ENCODE assay signal across 15 cellular contexts in the genomic region with DNA sequence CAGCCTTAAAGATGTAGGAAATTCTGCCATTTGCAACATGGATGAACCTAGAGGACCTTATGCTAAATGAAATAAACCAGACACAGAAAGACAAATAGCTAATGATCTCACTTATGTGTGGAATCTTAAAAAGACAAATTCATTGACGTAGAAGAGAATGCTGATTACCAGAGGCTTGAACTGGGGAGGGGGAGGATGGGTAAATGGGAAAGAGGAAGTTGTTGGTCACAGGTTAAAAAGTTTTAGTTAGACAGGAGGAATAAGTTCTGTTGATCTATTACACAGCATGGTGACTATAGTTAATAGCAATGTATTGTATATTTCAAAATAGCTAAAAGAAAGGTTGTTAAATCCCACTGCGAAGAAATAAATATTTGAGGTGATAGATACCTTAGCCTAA.
A peak's percentile ranks its signal among the peaks of the same experiment; 100 is the strongest.
DNase-seq lines count a peak whose midpoint lies in the region; ATAC-seq, FAIRE-seq and TF ChIP-seq lines count a peak whose summit lies in the region.
"Had no signal": no experiment of that assay in that cellular context is flagged by ENCODE, and none has a peak within 500 bp of the region (broad histone marks: within the 10 kb centered on the region; RNA-seq: fewer than 3 reads in every experiment).

No MANE protein-coding gene starts in this region.

- no peak overlapping the region for H3K27ac Mint-ChIP-seq in activated CD8-positive, alpha-beta memory T cell treated with anti-CD3 and anti-CD28 coated beads, Interleukin-2, amount 10 ng/mL, durations not matched to agents 7 days and 5 days
- H3K27ac Mint-ChIP-seq: CD8-positive, alpha-beta memory T cell had no signal

- no peak for TF ChIP-seq EP300 in K562 (IDR thresholded peaks at IDR 0.05; ENCODE audit: low read length)
- no peak for TF ChIP-seq EP300 in suprapubic skin (IDR thresholded peaks at IDR 0.05)

- no peak overlapping the region for H3K9ac ChIP-seq in K562 (ENCODE audit: insufficient read depth in 1 of 2, low read depth in 2 of 2, low read length in 2 of 2)
- H3K9ac ChIP-seq: BLaER1, GM23248 had no signal

- H3K79me2 ChIP-seq in K562 (ENCODE audit: control insufficient read depth, insufficient read depth, low read length) = no peaks in the 10 kb centered on the region

- H3K4me3 ChIP-seq in NB4 (ENCODE audit: low read depth, low read length) (no peak overlapping the region), K562 (no peak overlapping the region), suprapubic skin (no peak overlapping the region)
- H3K4me3 ChIP-seq: BLaER1, GM23248 had no signal

- H3K36me3 Mint-ChIP-seq in activated CD8-positive, alpha-beta memory T cell treated with anti-CD3 and anti-CD28 coated beads, Interleukin-2, amount 10 ng/mL, durations not matched to agents 7 days and 5 days = peaks cover 32% of the 10 kb centered on the region

- H3K9me3 ChIP-seq in K562 (replicated peaks; ENCODE audit: control insufficient read depth, insufficient read depth, low read depth, low read length) = no peaks in the 10 kb centered on the region
- no peaks in the 10 kb centered on the region for H3K9me3 ChIP-seq in suprapubic skin
- H3K9me3 ChIP-seq: BLaER1, Caco-2 had no signal

- H2AFZ ChIP-seq in K562 (ENCODE audit: low read depth, low read length) = no peak overlapping the region
- H2AFZ ChIP-seq: GM23248 had no signal

- no peaks in the 10 kb centered on the region for H4K20me1 ChIP-seq in K562 (replicated peaks; ENCODE audit: control insufficient read depth, insufficient read depth, low read length)
- H4K20me1 ChIP-seq: BLaER1 had no signal

- H3K4me1 ChIP-seq in K562 (replicated peaks in 1 of 2; ENCODE audit: control insufficient read depth in 2 of 2, insufficient read depth in 2 of 2, low read length in 2 of 2) = no peaks in the 10 kb centered on the region; a peak in 1 of 5 replicates
- no peaks in the 10 kb centered on the region for H3K4me1 ChIP-seq in suprapubic skin
- H3K4me1 ChIP-seq: Caco-2 had no signal

- BruUV-seq in K562 (replicated peaks; lab: Mats Ljungman, UMichigan) = no TSS peak

- H3K9me3 Mint-ChIP-seq in activated CD8-positive, alpha-beta memory T cell treated with anti-CD3 and anti-CD28 coated beads, Interleukin-2, amount 10 ng/mL, durations not matched to agents 7 days and 5 days (ENCODE audit: low read depth) = no peaks in the 10 kb centered on the region
- H3K9me3 Mint-ChIP-seq: CD8-positive, alpha-beta memory T cell had no signal

- DNase-seq in NOMO-1 treated with DMSO at 0.1 percent for 48 hours (lab: John Stamatoyannopoulos, UW; ENCODE audit: unreplicated experiment) = peak; percentile 2
- DNase-seq in NOMO-1 treated with dmso at 0.1 percent for 144 hours (lab: John Stamatoyannopoulos, UW; ENCODE audit: unreplicated experiment) = no peak
- peak; percentile 28 for DNase-seq in NB4 (ENCODE audit: low read depth)
- DNase-seq in K562 (ENCODE audit: extremely low read depth in 1 of 4, low spot score in 3 of 4) = no peak
- DNase-seq in activated CD8-positive, alpha-beta memory T cell treated with anti-CD3 and anti-CD28 coated beads, Interleukin-2, amount 10 ng/mL, durations not matched to agents 7 days and 5 days = no peak
- no peak for DNase-seq in suprapubic skin (ENCODE audit: low spot score in 2 of 2)
- DNase-seq: 8988T; Caco-2; CD8-positive, alpha-beta memory T cell; DND-41; GDM1; GM23248; H7 had no signal

- H3K4me3 Mint-ChIP-seq in activated CD8-positive, alpha-beta memory T cell treated with anti-CD3 and anti-CD28 coated beads, Interleukin-2, amount 10 ng/mL, durations not matched to agents 7 days and 5 days = no peak overlapping the region
- H3K4me3 Mint-ChIP-seq: CD8-positive, alpha-beta memory T cell had no signal

- TF ChIP-seq CTCF in NB4 (IDR thresholded peaks at IDR 0.05; ENCODE audit: low read depth, low read length) (no peak), K562 (IDR thresholded peaks at IDR 0.05 in 2 of 3, conservative IDR thresholded peaks at IDR 0.05 in 1 of 3; ENCODE audit: insufficient read depth in 2 of 3, low read depth in 1 of 3, low read length in 3 of 3) (no peak), suprapubic skin (IDR thresholded peaks at IDR 0.05) (no peak)

- peaks cover 30% of the 10 kb centered on the region; the same call in 2 of the 3 replicates for H3K36me3 ChIP-seq in K562 (ENCODE audit: control insufficient read depth, insufficient read depth, low read length)
- H3K36me3 ChIP-seq in suprapubic skin = peaks cover 10% of the 10 kb centered on the region

- in situ Hi-C loops in K562 (cut with MboI) = no loop called here

- TF ChIP-seq POLR2A in NB4 (IDR thresholded peaks at IDR 0.05; ENCODE audit: extremely low read depth, insufficient read length) (no peak), K562 (conservative IDR thresholded peaks at IDR 0.05) (no peak; the same call in 1 of the 2 replicates), suprapubic skin (IDR thresholded peaks at IDR 0.05) (no peak)

- no peak; the same call in 1 of the 3 replicates for ATAC-seq in K562
- no peak for ATAC-seq in activated CD8-positive, alpha-beta memory T cell treated with anti-CD3 and anti-CD28 coated beads, Interleukin-2, amount 10 ng/mL, durations not matched to agents 7 days and 5 days
- no peak for ATAC-seq in GM19023 (IDR thresholded peaks at IDR 0.05; ENCODE audit: unreplicated experiment)

- H3K27me3 ChIP-seq in K562 (ENCODE audit: control insufficient read depth in 2 of 2, insufficient read depth in 2 of 2, low read length in 2 of 2) = no peaks in the 10 kb centered on the region
- no peaks in the 10 kb centered on the region for H3K27me3 ChIP-seq in suprapubic skin
- H3K27me3 ChIP-seq: BLaER1 had no signal

- 77% methylated on average over 2 of the region's 2 CpGs for WGBS in K562 (ENCODE audit: insufficient coverage, low coverage, missing lambda C conversion rate)
- WGBS in suprapubic skin = 95% methylated on average over 2 of the region's 2 CpGs

- H3K4me1 Mint-ChIP-seq in activated CD8-positive, alpha-beta memory T cell treated with anti-CD3 and anti-CD28 coated beads, Interleukin-2, amount 10 ng/mL, durations not matched to agents 7 days and 5 days = peaks cover 6% of the 10 kb centered on the region

- no peak for FAIRE-seq in K562 (lab: Jason Lieb, UNC)

- POLR2A ChIA-PET in K562 (lab: Yijun Ruan, JAX) = no interaction called here

- intact Hi-C loops in K562 (cut with micrococcal nuclease) = no loop called here

- TF ChIP-seq RAD21 in K562 (CRISPR knock-in tag; conservative IDR thresholded peaks at IDR 0.05 in 1 of 2, IDR thresholded peaks at IDR 0.05 in 1 of 2) = no peak

- no peaks in the 10 kb centered on the region for H3K27me3 Mint-ChIP-seq in activated CD8-positive, alpha-beta memory T cell treated with anti-CD3 and anti-CD28 coated beads, Interleukin-2, amount 10 ng/mL, durations not matched to agents 7 days and 5 days
- H3K27me3 Mint-ChIP-seq: CD8-positive, alpha-beta memory T cell had no signal

- H3K9me1 ChIP-seq in K562 (ENCODE audit: control insufficient read depth, insufficient read depth, low read length) = no peaks in the 10 kb centered on the region

- H3K27ac ChIP-seq in K562 (ENCODE audit: extremely low read depth, low read depth, low read length) = no peak overlapping the region
- no peak overlapping the region for H3K27ac ChIP-seq in suprapubic skin
- H3K27ac ChIP-seq: BLaER1, GM23248 had no signal

- CTCF ChIA-PET in K562 (lab: Yijun Ruan, JAX; ENCODE audit: low intra/inter-chr PET ratio) = no interaction called here
- CTCF ChIA-PET in activated CD8-positive, alpha-beta memory T cell treated with anti-CD3 and anti-CD28 coated beads, Interleukin-2, amount 10 ng/mL, durations not matched to agents 7 days and 5 days (lab: Charles Lee) = interaction anchor here (0.6 kb wide), 1 partner anchor 135 kb away, joined by 4 read pairs; no protein-coding TSS in a partner anchor

- no peak overlapping the region for H3K4me2 ChIP-seq in K562 (ENCODE audit: insufficient read depth, low read length)
- H3K4me2 ChIP-seq: BLaER1 had no signal

TF ChIP-seq in K562, 482 proteins besides CTCF, POLR2A, EP300 and RAD21 (continues in another document):
- TF ChIP-seq KLF10 (CRISPR knock-in tag; IDR thresholded peaks at IDR 0.05) (no peak), POLR3G (IDR thresholded peaks at IDR 0.05; ENCODE audit: extremely low read depth, insufficient read length, insufficient replicate concordance) (no peak), SMARCA5 (IDR thresholded peaks at IDR 0.05) (no peak), ATF3 (IDR thresholded peaks at IDR 0.05) (no peak), ATF3 (CRISPR knock-in tag; conservative IDR thresholded peaks at IDR 0.05) (no peak), ZNF165 (CRISPR knock-in tag; IDR thresholded peaks at IDR 0.05; ENCODE audit: borderline replicate concordance) (no peak), SUPT5H (IDR thresholded peaks at IDR 0.05) (0 out of 2 replicates have a peak, but pooled peaks have one; percentile 32), ZZZ3 (IDR thresholded peaks at IDR 0.05) (no peak), MED1 (CRISPR knock-in tag; IDR thresholded peaks at IDR 0.05; ENCODE audit: borderline replicate concordance) (no peak), ZC3H8 (IDR thresholded peaks at IDR 0.05) (no peak)
- TF ChIP-seq, protein P1, sequence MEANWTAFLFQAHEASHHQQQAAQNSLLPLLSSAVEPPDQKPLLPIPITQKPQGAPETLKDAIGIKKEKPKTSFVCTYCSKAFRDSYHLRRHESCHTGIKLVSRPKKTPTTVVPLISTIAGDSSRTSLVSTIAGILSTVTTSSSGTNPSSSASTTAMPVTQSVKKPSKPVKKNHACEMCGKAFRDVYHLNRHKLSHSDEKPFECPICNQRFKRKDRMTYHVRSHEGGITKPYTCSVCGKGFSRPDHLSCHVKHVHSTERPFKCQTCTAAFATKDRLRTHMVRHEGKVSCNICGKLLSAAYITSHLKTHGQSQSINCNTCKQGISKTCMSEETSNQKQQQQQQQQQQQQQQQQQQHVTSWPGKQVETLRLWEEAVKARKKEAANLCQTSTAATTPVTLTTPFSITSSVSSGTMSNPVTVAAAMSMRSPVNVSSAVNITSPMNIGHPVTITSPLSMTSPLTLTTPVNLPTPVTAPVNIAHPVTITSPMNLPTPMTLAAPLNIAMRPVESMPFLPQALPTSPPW (CRISPR knock-in tag; IDR thresholded peaks at IDR 0.05) = peak; percentile 43; the same call in 1 of the 2 replicates

Comparison
In these comparisons a context has a peak if more than half of its experiments do, and no peak if none do; other contexts are left out.
1. DNase-seq: peak in NOMO-1 treated with DMSO at 0.1 percent for 48 hours (single experiment) and NB4 (single experiment); none in NOMO-1 treated with dmso at 0.1 percent for 144 hours (single experiment), K562 (0 of 4), activated CD8-positive, alpha-beta memory T cell treated with anti-CD3 and anti-CD28 coated beads, Interleukin-2, amount 10 ng/mL, durations not matched to agents 7 days and 5 days (single experiment) and suprapubic skin (0 of 2).